ENCODE assay signal across 26 cellular contexts in the genomic region with DNA sequence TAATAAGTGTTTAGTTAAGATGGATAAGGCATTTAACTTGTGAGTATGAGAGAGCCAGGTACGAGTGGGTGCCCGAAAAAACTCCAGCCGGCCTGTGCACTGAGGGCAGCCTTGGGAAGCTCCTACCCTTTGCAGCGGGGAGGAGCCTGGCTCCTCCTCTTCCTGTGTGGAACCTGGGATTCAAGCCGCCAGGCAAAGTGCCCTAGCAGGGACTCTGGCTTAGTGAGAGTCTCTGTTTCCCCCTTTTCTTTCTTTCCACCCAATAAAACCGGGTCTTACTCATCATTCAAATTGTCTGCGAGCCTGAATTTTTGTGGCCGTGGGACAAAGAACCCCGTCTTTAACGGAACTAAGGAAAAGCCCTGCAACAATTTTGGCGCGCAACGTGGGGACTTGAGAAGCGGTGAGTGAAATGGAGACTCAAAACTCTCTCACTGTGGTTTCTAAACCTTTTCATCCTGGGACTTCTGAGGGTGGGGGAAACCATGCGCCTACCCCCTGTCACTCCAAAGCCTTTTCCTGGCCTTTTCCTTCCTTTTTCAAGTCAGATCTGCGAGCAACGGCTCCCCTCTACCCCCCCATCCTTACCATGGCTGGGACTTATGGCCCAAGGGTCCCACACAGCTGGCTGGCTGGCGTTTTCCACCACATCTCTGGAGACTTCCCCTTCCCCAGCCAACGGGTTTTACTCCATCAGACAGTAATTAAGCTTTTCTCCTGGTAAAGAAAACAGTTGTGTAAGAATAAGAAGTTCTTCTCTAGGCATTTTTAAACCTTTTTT.
A peak's percentile ranks its signal among the peaks of the same experiment; 100 is the strongest.
DNase-seq lines count a peak whose midpoint lies in the region; ATAC-seq and TF ChIP-seq lines count a peak whose summit lies in the region.
"Had no signal": no experiment of that assay in that cellular context is flagged by ENCODE, and none has a peak within 500 bp of the region (broad histone marks: within the 10 kb centered on the region; RNA-seq: fewer than 3 reads in every experiment).

No MANE protein-coding gene starts in this region.

- no peak overlapping the region for H3K4me2 ChIP-seq in neuronal stem cell (ENCODE audit: insufficient read depth, low read length, poor library complexity, severe bottlenecking)

- H3K36me3 ChIP-seq in SJCRH30 (no peaks in the 10 kb centered on the region), neuronal stem cell (replicated peaks in 1 of 2; ENCODE audit: control insufficient read depth in 2 of 2, insufficient read depth in 2 of 2, low read length in 2 of 2) (no peaks in the 10 kb centered on the region)
- H3K36me3 ChIP-seq: ascending aorta, thoracic aorta, uterus had no signal

- H3K79me1 ChIP-seq in neuronal stem cell (ENCODE audit: low read depth, low read length) = no peaks in the 10 kb centered on the region

- H2AK5ac ChIP-seq in neuronal stem cell (ENCODE audit: low read depth, low read length) = no peak overlapping the region

- DNase-seq in Daoy (ENCODE audit: low read depth) (peak; percentile 87), NCI-H2029 (lab: John Stamatoyannopoulos, UW) (peak; percentile 70), SJCRH30 (peak; percentile 26 to 32), neuronal stem cell (ENCODE audit: low spot score) (no peak), SKM-1 treated with dmso at 0.1 percent for 144 hours (lab: John Stamatoyannopoulos, UW; ENCODE audit: unreplicated experiment) (no peak), GM13977 (ENCODE audit: low spot score) (no peak)
- no peak for DNase-seq in NK-92 treated with Interleukin-12 subunit alpha and Interleukin-12 subunit beta, amount 100 ng/mL, for 24 hours (lab: John Stamatoyannopoulos, UW)
- DNase-seq: activated CD4-positive, alpha-beta T cell treated with anti-CD3 and anti-CD28 coated beads for 36 hours; activated CD8-positive, alpha-beta memory T cell treated with anti-CD3 and anti-CD28 coated beads for 24 hours; activated effector memory CD4-positive, alpha-beta T cell treated with Interleukin-2 at 50 U/mL for 16 hours; activated naive CD8-positive, alpha-beta T cell treated with anti-CD3 and anti-CD28 coated beads, Interleukin-2, amount 10 ng/mL, durations not matched to agents 7 days and 5 days; effector memory CD8-positive, alpha-beta T cell; GOT3; head of caudate nucleus; KG1; naive thymus-derived CD8-positive, alpha-beta T cell; NCI-H69; occipital lobe; Right ventricle myocardium superior; stimulated activated naive CD4-positive, alpha-beta T cell; T-cell; uterus had no signal

- no peak overlapping the region for H3K18ac ChIP-seq in neuronal stem cell (ENCODE audit: low read length)

- no peak overlapping the region for H4K8ac ChIP-seq in neuronal stem cell (ENCODE audit: low read depth, low read length)

- H2BK5ac ChIP-seq in neuronal stem cell (ENCODE audit: low read length) = no peak overlapping the region

- TF ChIP-seq CTCF in GM13977 (IDR thresholded peaks at IDR 0.05; ENCODE audit: extremely low read depth, insufficient read depth, missing control alignments) = no peak

- H3K23ac ChIP-seq in neuronal stem cell (ENCODE audit: low read depth, low read length, poor library complexity) = no peak overlapping the region

- no peak overlapping the region for H4K91ac ChIP-seq in neuronal stem cell (ENCODE audit: low read depth, low read length, poor library complexity)

- no peak overlapping the region for H3K9ac ChIP-seq in neuronal stem cell (ENCODE audit: low read depth, low read length, poor library complexity)

- H3K27ac ChIP-seq in SJCRH30 (peak overlapping the region; percentile 50), neuronal stem cell (replicated peaks; ENCODE audit: low read length) (no peak overlapping the region)
- H3K27ac ChIP-seq: ascending aorta, coronary artery, thoracic aorta, uterus had no signal

- no peak overlapping the region for H2BK12ac ChIP-seq in neuronal stem cell (ENCODE audit: low read length)

- H3K14ac ChIP-seq in neuronal stem cell (ENCODE audit: low read length) = no peak overlapping the region

- no peak overlapping the region for H2BK120ac ChIP-seq in neuronal stem cell (ENCODE audit: low read depth, low read length)

- in situ Hi-C loops in GM13977 (cut with MboI; ENCODE audit: low pct_unique_long_range_greater_than_20kb, low sequenced_read_pairs, unreplicated experiment) = no loop called here

- H2AFZ ChIP-seq in neuronal stem cell (ENCODE audit: low read length) = peak overlapping the region; percentile 73

- H3K27me3 ChIP-seq in SJCRH30 = no peaks in the 10 kb centered on the region
- no peaks in the 10 kb centered on the region for H3K27me3 ChIP-seq in neuronal stem cell (ENCODE audit: control insufficient read depth in 3 of 3, insufficient read depth in 3 of 3, low read depth in 1 of 3, low read length in 3 of 3)
- H3K27me3 ChIP-seq: ascending aorta, uterus had no signal

- no peak for ATAC-seq in GM19452 (IDR thresholded peaks at IDR 0.05; ENCODE audit: unreplicated experiment)
- ATAC-seq: activated CD4-positive, alpha-beta T cell treated with anti-CD3 and anti-CD28 coated beads for 36 hours; effector memory CD8-positive, alpha-beta T cell; naive thymus-derived CD8-positive, alpha-beta T cell; T-cell had no signal

- H3K4me3 ChIP-seq in SJCRH30 (peak overlapping the region; percentile 46), neuronal stem cell (ENCODE audit: low read length in 2 of 2) (no peak overlapping the region)
- H3K4me3 ChIP-seq: ascending aorta, coronary artery, thoracic aorta, uterus had no signal

- no peak overlapping the region for H3K4ac ChIP-seq in neuronal stem cell (ENCODE audit: low read length)

- no CpG with 5 or more reads among the region's 19 CpGs for WGBS in neuronal stem cell (ENCODE audit: extremely low coverage in 2 of 2, insufficient read length in 2 of 2, insufficient replicate concordance in 1 of 2), 2 donors

- H2BK15ac ChIP-seq in neuronal stem cell (ENCODE audit: low read length) = no peak overlapping the region

- H3K4me1 ChIP-seq in SJCRH30 (no peaks in the 10 kb centered on the region), neuronal stem cell (ENCODE audit: control insufficient read depth in 2 of 2, insufficient read depth in 1 of 2, low read depth in 1 of 2, low read length in 2 of 2) (no peaks in the 10 kb centered on the region)
- H3K4me1 ChIP-seq: ascending aorta, uterus had no signal

- no peaks in the 10 kb centered on the region for H3K9me3 ChIP-seq in SJCRH30 (replicated peaks)
- no peaks in the 10 kb centered on the region for H3K9me3 ChIP-seq in neuronal stem cell (replicated peaks in 1 of 2; ENCODE audit: control insufficient read depth in 2 of 2, insufficient read depth in 1 of 2, low read depth in 1 of 2, low read length in 2 of 2)
- H3K9me3 ChIP-seq: ascending aorta, thoracic aorta, uterus had no signal

Comparison
In these comparisons a context has a peak if more than half of its experiments do, and no peak if none do; other contexts are left out.
1. DNase-seq: peak in Daoy (single experiment), NCI-H2029 (single experiment) and SJCRH30 (2 of 2); none in neuronal stem cell (single experiment), SKM-1 treated with dmso at 0.1 percent for 144 hours (single experiment), NK-92 treated with Interleukin-12 subunit alpha and Interleukin-12 subunit beta, amount 100 ng/mL, for 24 hours (single experiment) and GM13977 (single experiment).